7 cellular contexts compared by ENCODE assay signal in genomic region chr11:117220999-117221774, GRCh38. TPM values are rescaled to one million over a fixed set of nuclear protein-coding genes. Genes with fewer than 3 reads are reported as not detected.
DNase-seq lines count a peak whose midpoint lies in the region; ATAC-seq and TF ChIP-seq lines count a peak whose summit lies in the region.

No MANE protein-coding gene starts in this region.

- peaks cover 28% of the 10 kb centered on the region for H3K4me1 ChIP-seq in colonic mucosa
- peaks cover 42 to 74% of the 10 kb centered on the region in 2 donors for H3K4me1 ChIP-seq in thoracic aorta (ENCODE audit: control insufficient read depth in 1 of 2, low read depth in 2 of 2)

- TF ChIP-seq POLR2A in GM18505 (IDR thresholded peaks at IDR 0.05; ENCODE audit: borderline replicate concordance, extremely low read depth, insufficient read depth, insufficient read length): no peak

- peak overlapping the region; percentile 67 for H3K27ac ChIP-seq in colonic mucosa
- peak overlapping the region; percentile 95 to 99 for H3K27ac ChIP-seq in thoracic aorta

- no peaks in the 10 kb centered on the region for H3K27me3 ChIP-seq in colonic mucosa
- H3K27me3 ChIP-seq in thoracic aorta (replicated peaks; ENCODE audit: insufficient read depth): no peaks in the 10 kb centered on the region

- H3K4me3 ChIP-seq in colonic mucosa (no peak overlapping the region), thoracic aorta (peak overlapping the region; percentile 40)

- TF ChIP-seq CTCF in colonic mucosa (IDR thresholded peaks at IDR 0.05) (no peak), thoracic aorta (IDR thresholded peaks at IDR 0.05) (no peak)

- ATAC-seq in thoracic aorta (ENCODE audit: insufficient number of reproducible peaks, low FRiP score, low read depth) (peak; percentile 12), GM18505 (IDR thresholded peaks at IDR 0.05; ENCODE audit: unreplicated experiment) (no peak), GM19452 (IDR thresholded peaks at IDR 0.05; ENCODE audit: unreplicated experiment) (no peak)

- intact Hi-C loops in colonic mucosa (cut with DNase I): loop anchor here (10.0 kb wide), 2 partner anchors 116 to 346 kb away; no protein-coding TSS in a partner anchor

- DNase-seq in NCI-H2171 treated with DMSO at 0.1 percent for 48 hours (lab: John Stamatoyannopoulos, UW) (peak; percentile 45), colonic mucosa (no peak), medulla oblongata (ENCODE audit: extremely low spot score) (peak; percentile 63), thoracic aorta (ENCODE audit: low spot score) (no peak), amniotic stem cell (lab: John Stamatoyannopoulos, UW) (no peak)

- H3K9me3 ChIP-seq in colonic mucosa: no peaks in the 10 kb centered on the region
- H3K9me3 ChIP-seq in thoracic aorta: no peaks in the 10 kb centered on the region

- peaks cover 30% of the 10 kb centered on the region for H3K36me3 ChIP-seq in colonic mucosa
- H3K36me3 ChIP-seq in thoracic aorta: peaks cover 4% of the 10 kb centered on the region

- peak overlapping the region; percentile 13 to 56 for H3K9ac ChIP-seq in colonic mucosa (ENCODE audit: low read depth in 2 of 2, low read length in 2 of 2)

RNA-seq across cellular contexts. Expression of gene PCSK7, which starts 10.7 kb away (rescaled TPM):
- total RNA-seq in colonic mucosa (100 to 1,000 TPM; 111 to 195 TPM), thoracic aorta (10 to 100 TPM; 41.4 to 90.2 TPM)

RNA-seq across cellular contexts. Expression of gene RNF214, which starts 11.3 kb away (rescaled TPM):
- total RNA-seq in colonic mucosa (10 to 100 TPM; 20.0 to 20.3 TPM), thoracic aorta (10 to 100 TPM; 14.6 to 21.8 TPM)

RNA-seq across cellular contexts. Expression of gene TAGLN, which starts 22.0 kb away (rescaled TPM):
- total RNA-seq in colonic mucosa (100 to 1,000 TPM in 1 of 2 donors, 10 to 100 TPM in 1; 86.8 to 989 TPM), thoracic aorta (over 10,000 TPM in 1 of 2 donors, 1,000 to 10,000 TPM in 1; 6,975 to 13,974 TPM)

RNA-seq across cellular contexts. Expression of gene SIDT2, which starts 42.6 kb away (rescaled TPM):
- total RNA-seq in colonic mucosa (10 to 100 TPM; 42.9 to 69.3 TPM), thoracic aorta (10 to 100 TPM; 55.9 to 82.2 TPM)

Comparison
In these comparisons a context has a peak if more than half of its experiments do, and no peak if none do; other contexts are left out.
1. DNase-seq: peak in NCI-H2171 treated with DMSO at 0.1 percent for 48 hours (single experiment) and medulla oblongata (single experiment); none in colonic mucosa (single experiment), thoracic aorta (single experiment) and amniotic stem cell (single experiment).
2. RNA of gene TAGLN, which starts 22.0 kb away (total RNA-seq): 6,975 to 13,974 TPM in thoracic aorta; 86.8 to 989 TPM in colonic mucosa; every median in the first group is over 4 times any median in the second.